8 cellular contexts compared by ENCODE assay signal in the genomic region with DNA sequence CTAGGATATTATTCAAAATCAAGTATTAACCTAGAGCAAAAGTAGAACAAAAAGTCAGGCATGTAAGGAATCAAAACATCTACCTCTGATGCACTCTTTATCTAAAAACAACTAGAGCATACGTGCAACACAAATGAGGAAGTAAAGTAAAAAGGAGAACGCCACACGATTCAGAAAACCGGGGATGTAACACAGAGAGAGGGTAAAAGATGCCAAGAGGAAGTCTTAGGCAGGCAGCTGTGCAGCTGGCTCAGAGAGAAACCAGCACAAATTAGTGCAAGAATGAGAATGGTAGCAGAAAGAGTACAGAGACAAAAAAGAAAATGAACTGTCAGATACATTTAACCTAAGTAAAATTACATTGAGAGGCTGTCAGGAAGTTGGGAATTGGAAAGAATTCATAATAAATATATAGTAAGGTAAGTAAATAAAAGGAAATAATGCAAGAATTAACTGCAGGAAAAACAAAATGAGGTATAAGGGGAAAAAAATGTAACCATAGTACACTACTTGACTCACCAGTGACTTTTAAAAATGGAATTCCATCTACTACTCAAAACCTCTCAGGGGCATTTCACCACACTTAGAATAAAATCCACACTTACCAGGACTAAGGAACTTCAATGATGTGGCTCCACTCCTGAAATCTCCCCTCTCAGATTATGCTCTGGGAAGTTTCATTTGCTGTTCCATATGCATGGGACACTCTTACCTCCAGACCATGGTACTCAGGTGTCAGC. TPM values are rescaled to one million over a fixed set of nuclear protein-coding genes. Genes with fewer than 3 reads are reported as not detected.
DNase-seq lines count a peak whose midpoint lies in the region; ATAC-seq and TF ChIP-seq lines count a peak whose summit lies in the region.

No MANE protein-coding gene starts in this region.

- TF ChIP-seq EP300 in sigmoid colon (IDR thresholded peaks at IDR 0.05) = no peak

- intact Hi-C loops in sigmoid colon (cut with DNase I) = no loop called here

- H3K4me1 ChIP-seq in sigmoid colon = no peaks in the 10 kb centered on the region

- H3K27me3 ChIP-seq in sigmoid colon = no peaks in the 10 kb centered on the region

- H3K36me3 ChIP-seq in sigmoid colon = no peaks in the 10 kb centered on the region

- H3K27ac ChIP-seq in sigmoid colon = no peak overlapping the region

- no peaks in the 10 kb centered on the region for H3K27me3 Mint-ChIP-seq in chondrocyte (ENCODE audit: low read depth)

- H3K36me3 Mint-ChIP-seq in chondrocyte (ENCODE audit: low read depth) = peaks cover 11% of the 10 kb centered on the region

- no peak for TF ChIP-seq POLR2A in sigmoid colon (IDR thresholded peaks at IDR 0.05)

- H3K4me3 Mint-ChIP-seq in chondrocyte (ENCODE audit: unreplicated experiment) = no peak overlapping the region

- ATAC-seq in GM21423 (IDR thresholded peaks at IDR 0.05; ENCODE audit: unreplicated experiment) (peak; percentile 89), HG03460 (IDR thresholded peaks at IDR 0.05; ENCODE audit: unreplicated experiment) (peak; percentile 97)

- H3K9me3 ChIP-seq in sigmoid colon = no peaks in the 10 kb centered on the region

- DNase-seq in GDM1 (lab: John Stamatoyannopoulos, UW) (peak; percentile 71), chondrocyte (ENCODE audit: low spot score) (no peak), sigmoid colon (no peak), NCI-H2227 (lab: John Stamatoyannopoulos, UW; ENCODE audit: unreplicated experiment) (no peak), ecto neural progenitor cell (ENCODE audit: low spot score) (no peak)
- DNase-seq in activated T-cell treated with anti-CD3 and anti-CD28 coated beads, Interleukin-2, amount 50 U/mL, for 1 hour = no peak

- 42 to 45% methylated on average over 4 of the region's 4 CpGs for WGBS in sigmoid colon, 2 donors

- peaks cover 43% of the 10 kb centered on the region for H3K4me1 Mint-ChIP-seq in chondrocyte (ENCODE audit: low read depth)

- TF ChIP-seq CTCF in chondrocyte (IDR thresholded peaks at IDR 0.05) = no peak
- TF ChIP-seq CTCF in sigmoid colon (IDR thresholded peaks at IDR 0.05) = no peak

- H3K4me3 ChIP-seq in sigmoid colon = no peak overlapping the region

- peak overlapping the region; percentile 45 for H3K27ac Mint-ChIP-seq in chondrocyte (ENCODE audit: unreplicated experiment)

- peaks cover 10% of the 10 kb centered on the region for H3K9me3 Mint-ChIP-seq in chondrocyte (ENCODE audit: low read depth)

RNA-seq across cellular contexts. Expression of gene BCAT1, which starts 17.1 kb away (rescaled TPM):
- total RNA-seq in chondrocyte = 191 to 246 TPM (median 240 TPM) in 3 replicates
- total RNA-seq in sigmoid colon = 10 to 100 TPM in 3 of 4 donors, 1 to 10 TPM in 1; 7.9 to 20.3 (median 20.2) TPM
- 10 to 100 TPM in 1 of 3 donors, 1 to 10 TPM in 2; 2.1 to 12.0 (median 3.1) TPM for polyA plus RNA-seq in sigmoid colon
